Comparison of ENCODE assay signal across 10 cellular contexts in the genomic region with DNA sequence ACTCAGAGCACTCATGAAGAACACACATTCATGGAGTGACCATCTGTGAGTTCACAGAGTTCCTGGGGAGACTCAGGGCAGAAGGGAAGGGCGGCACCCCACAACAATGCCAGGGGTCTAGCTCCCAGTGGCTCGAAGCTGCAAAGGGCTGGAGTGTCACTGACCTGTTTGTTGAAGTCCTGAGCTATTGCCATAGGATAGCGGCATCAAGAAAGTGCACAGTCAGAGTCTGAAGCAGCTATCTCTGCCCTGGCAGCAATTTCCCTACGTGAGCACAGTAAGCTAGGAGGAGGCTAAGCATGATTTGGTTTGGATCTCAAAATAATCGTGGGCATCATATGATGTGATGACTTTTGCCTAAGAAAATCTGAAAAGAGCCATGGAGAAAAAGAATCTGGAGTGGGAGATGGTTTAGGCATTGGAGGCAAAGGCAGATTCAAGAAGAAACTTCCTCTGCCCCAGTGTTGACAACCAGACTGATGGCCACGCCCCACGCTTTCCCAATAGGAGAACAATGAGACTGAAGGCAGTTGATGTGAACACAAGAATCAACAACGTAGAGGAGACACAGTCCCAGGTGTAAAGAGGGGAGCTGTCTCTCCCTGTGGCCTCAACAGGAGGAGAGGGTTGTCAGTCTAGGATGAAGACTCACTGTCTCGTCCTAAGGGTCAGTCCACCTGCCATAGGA.
DNase-seq lines count a peak whose midpoint lies in the region; ATAC-seq and TF ChIP-seq lines count a peak whose summit lies in the region.
"Had no signal": no experiment of that assay in that cellular context is flagged by ENCODE, and none has a peak within 500 bp of the region (broad histone marks: within the 10 kb centered on the region; RNA-seq: fewer than 3 reads in every experiment).

No MANE protein-coding gene starts in this region.

- ATAC-seq in stimulated activated memory B cell treated with anti-CD40 and anti-IgM and Interleukin-4, amounts not matched to agents 10 μg/mL and 1 μg/mL and 100 μg/mL, for 72 hours = no peak
- ATAC-seq: CD8-positive, alpha-beta T cell had no signal

- H3K4me1 Mint-ChIP-seq in stimulated activated memory B cell treated with anti-CD40 and anti-IgM and Interleukin-4, amounts not matched to agents 10 μg/mL and 1 μg/mL and 100 μg/mL, for 72 hours = no peaks in the 10 kb centered on the region

- H3K4me1 ChIP-seq in adipocyte (ENCODE audit: control insufficient read depth, insufficient read depth, low read length) = peaks cover 34% of the 10 kb centered on the region
- H3K4me1 ChIP-seq in right atrium auricular region = peaks cover 0 to 83% of the 10 kb centered on the region in 2 donors
- H3K4me1 ChIP-seq in sigmoid colon = peaks cover 0 to 31% (median 24%) of the 10 kb centered on the region in 4 donors

- H3K36me3 Mint-ChIP-seq in stimulated activated memory B cell treated with anti-CD40 and anti-IgM and Interleukin-4, amounts not matched to agents 10 μg/mL and 1 μg/mL and 100 μg/mL, for 72 hours = no peaks in the 10 kb centered on the region
- H3K36me3 Mint-ChIP-seq: CD8-positive, alpha-beta T cell had no signal

- H3K27ac ChIP-seq in HL-60 (replicated peaks) (peak overlapping the region; percentile 50), right atrium auricular region (peak overlapping the region; percentile 75 to 90), sigmoid colon (peak overlapping the region; percentile 44 to 67 (median 52))

- H3K36me3 ChIP-seq in adipocyte (ENCODE audit: control insufficient read depth, insufficient read depth, low read length, severe bottlenecking) (no peaks in the 10 kb centered on the region), right atrium auricular region (no peaks in the 10 kb centered on the region), sigmoid colon (no peaks in the 10 kb centered on the region)

- H3K27ac Mint-ChIP-seq in stimulated activated memory B cell treated with anti-CD40 and anti-IgM and Interleukin-4, amounts not matched to agents 10 μg/mL and 1 μg/mL and 100 μg/mL, for 72 hours = no peak overlapping the region
- H3K27ac Mint-ChIP-seq: CD8-positive, alpha-beta T cell had no signal

- no peak for TF ChIP-seq POLR2A in sigmoid colon (IDR thresholded peaks at IDR 0.05)

- TF ChIP-seq EP300 in sigmoid colon (IDR thresholded peaks at IDR 0.05) = no peak

- H3K9me3 ChIP-seq in adipocyte (ENCODE audit: control insufficient read depth, low read length) (no peaks in the 10 kb centered on the region), right atrium auricular region (no peaks in the 10 kb centered on the region), sigmoid colon (no peaks in the 10 kb centered on the region)

- H3K4me3 ChIP-seq in HL-60 (replicated peaks; ENCODE audit: insufficient read depth, low read length) (no peak overlapping the region), adipocyte (ENCODE audit: low read length) (peak overlapping the region; percentile 54), right atrium auricular region (no peak overlapping the region), sigmoid colon (no peak overlapping the region)

- no peaks in the 10 kb centered on the region for H3K9me3 Mint-ChIP-seq in stimulated activated memory B cell treated with anti-CD40 and anti-IgM and Interleukin-4, amounts not matched to agents 10 μg/mL and 1 μg/mL and 100 μg/mL, for 72 hours
- H3K9me3 Mint-ChIP-seq: CD8-positive, alpha-beta T cell had no signal

- H3K27me3 ChIP-seq in HL-60 (ENCODE audit: insufficient read depth, poor library complexity, severe bottlenecking) (no peaks in the 10 kb centered on the region), adipocyte (replicated peaks; ENCODE audit: control insufficient read depth, insufficient read depth, low read length) (peaks cover 4% of the 10 kb centered on the region), right atrium auricular region (no peaks in the 10 kb centered on the region), sigmoid colon (no peaks in the 10 kb centered on the region)

- intact Hi-C loops in sigmoid colon (cut with DNase I) (no loop called here), posterior vena cava (cut with DNase I) (no loop called here)

- WGBS in sigmoid colon, 2 donors = 69 to 79% methylated on average over 9 of the region's 9 CpGs

- no peak overlapping the region for H3K4me3 Mint-ChIP-seq in stimulated activated memory B cell treated with anti-CD40 and anti-IgM and Interleukin-4, amounts not matched to agents 10 μg/mL and 1 μg/mL and 100 μg/mL, for 72 hours
- H3K4me3 Mint-ChIP-seq: CD8-positive, alpha-beta T cell had no signal

- TF ChIP-seq CTCF in HL-60 (IDR thresholded peaks at IDR 0.05; ENCODE audit: insufficient read depth, low read length) = no peak
- TF ChIP-seq CTCF in right atrium auricular region (IDR thresholded peaks at IDR 0.05) = no peak
- no peak for TF ChIP-seq CTCF in sigmoid colon (IDR thresholded peaks at IDR 0.05)

- H3K9ac ChIP-seq in adipocyte (ENCODE audit: low read length) = no peak overlapping the region

- peaks cover 44% of the 10 kb centered on the region for H3K27me3 Mint-ChIP-seq in stimulated activated memory B cell treated with anti-CD40 and anti-IgM and Interleukin-4, amounts not matched to agents 10 μg/mL and 1 μg/mL and 100 μg/mL, for 72 hours

- DNase-seq in HL-60 (ENCODE audit: low read depth in 1 of 2, low spot score in 1 of 2) = peak in 1 of 2 experiments; percentile 91
- no peak for DNase-seq in adipocyte (ENCODE audit: low read depth)
- DNase-seq in right atrium auricular region (ENCODE audit: low spot score) = peak; percentile 74
- no peak for DNase-seq in sigmoid colon
- no peak for DNase-seq in NCI-H2081 treated with DMSO at 0.1 percent for 48 hours (lab: John Stamatoyannopoulos, UW)
- no peak for DNase-seq in activated T-cell treated with anti-CD3 and anti-CD28 coated beads, Interleukin-2, amount 50 U/mL, for 48 hours
- no peak for DNase-seq in posterior vena cava (ENCODE audit: low spot score)
- DNase-seq: CD8-positive, alpha-beta T cell; NCI-H1436 treated with DMSO at 0.1 percent for 48 hours had no signal
